1 cellular context compared by ENCODE assay signal in genomic region chr1:26695417-26696190, GRCh38.
TF ChIP-seq lines count a peak whose summit lies in the region.

ARID1A (plus strand) TSS chr1:26696015; CDS start chr1:26696404, 389 bp downstream.

TF ChIP-seq in K562, 482 proteins besides CTCF, POLR2A, EP300 and RAD21 (continued from another document and continues in another):
- TF ChIP-seq REST (CRISPR knock-in tag; IDR thresholded peaks at IDR 0.05; ENCODE audit: low read depth) = peak; percentile 89
- peak; percentile 52 for TF ChIP-seq BRD9 (IDR thresholded peaks at IDR 0.05; ENCODE audit: low read depth, partially characterized antibody)
- peak; percentile 79 for TF ChIP-seq RBM25 (IDR thresholded peaks at IDR 0.05; ENCODE audit: low read depth, low read length, severe bottlenecking)
- TF ChIP-seq ZHX1 (conservative IDR thresholded peaks at IDR 0.05; ENCODE audit: low read length) = 0 out of 2 replicates have a peak, but pooled peaks have one; percentile 45
- peak; percentile 90 for TF ChIP-seq ZNF740 (CRISPR knock-in tag; IDR thresholded peaks at IDR 0.05)
- TF ChIP-seq ZNF740 (tag; IDR thresholded peaks at IDR 0.05) = peak in 1 of 2 experiments; percentile 68; a peak in 1 of 4 replicates
- TF ChIP-seq ZNF140 (CRISPR knock-in tag; IDR thresholded peaks at IDR 0.05) = no peak
- TF ChIP-seq TFAP4 (CRISPR knock-in tag; IDR thresholded peaks at IDR 0.05; ENCODE audit: borderline replicate concordance) = peak; percentile 94
- TF ChIP-seq PTRF (tag; IDR thresholded peaks at IDR 0.05) = no peak
- 0 out of 2 replicates have a peak, but pooled peaks have one; percentile 55 for TF ChIP-seq CLOCK (CRISPR knock-in tag; IDR thresholded peaks at IDR 0.05; ENCODE audit: borderline replicate concordance)
- peak; percentile 90; the same call in 1 of the 2 replicates for TF ChIP-seq NR2C2 (CRISPR knock-in tag; IDR thresholded peaks at IDR 0.05)
- TF ChIP-seq NR2C2 (tag; IDR thresholded peaks at IDR 0.05) = peak; percentile 86
- no peak for TF ChIP-seq ZKSCAN3 (CRISPR knock-in tag; IDR thresholded peaks at IDR 0.05)
- peak; percentile 50; the same call in 1 of the 2 replicates for TF ChIP-seq DPF2 (IDR thresholded peaks at IDR 0.05)
- peak; percentile 98 for TF ChIP-seq TOE1 (IDR thresholded peaks at IDR 0.05; ENCODE audit: borderline replicate concordance)
- TF ChIP-seq TOE1 (CRISPR knock-in tag; IDR thresholded peaks at IDR 0.05; ENCODE audit: borderline replicate concordance, low read depth) = peak; percentile 95
- peak; percentile 90 for TF ChIP-seq SMAD3 (CRISPR knock-in tag; conservative IDR thresholded peaks at IDR 0.05)
- peak; percentile 64; the same call in 1 of the 2 replicates for TF ChIP-seq ZNF143 (CRISPR knock-in tag; IDR thresholded peaks at IDR 0.05)
- peak; percentile 78 for TF ChIP-seq SMAD1 (IDR thresholded peaks at IDR 0.05; ENCODE audit: low read depth, low read length, partially characterized antibody)
- peak; percentile 53; the same call in 1 of the 2 replicates for TF ChIP-seq MEF2D (tag; conservative IDR thresholded peaks at IDR 0.05; ENCODE audit: low read depth)
- TF ChIP-seq ZNF23 (CRISPR knock-in tag; IDR thresholded peaks at IDR 0.05) = peak; percentile 54; the same call in 1 of the 2 replicates
- no peak for TF ChIP-seq HMG20A (CRISPR knock-in tag; conservative IDR thresholded peaks at IDR 0.05)
- no peak for TF ChIP-seq CREB5 (CRISPR knock-in tag; IDR thresholded peaks at IDR 0.05)
- peak; percentile 96 for TF ChIP-seq ZFX (CRISPR knock-in tag; IDR thresholded peaks at IDR 0.05)
- peak; percentile 86; the same call in 1 of the 2 replicates for TF ChIP-seq ETV5 (CRISPR knock-in tag; IDR thresholded peaks at IDR 0.05; ENCODE audit: low read depth)
- TF ChIP-seq NFE2 (IDR thresholded peaks at IDR 0.05; ENCODE audit: low read depth) = no peak
- peak; percentile 88 for TF ChIP-seq RBBP5 (IDR thresholded peaks at IDR 0.05; ENCODE audit: borderline replicate concordance, insufficient read depth, low read length, poor library complexity, severe bottlenecking)
- peak; percentile 99 for TF ChIP-seq SP1 (CRISPR knock-in tag; IDR thresholded peaks at IDR 0.05)
- peak; percentile 71 for TF ChIP-seq ETS1 (conservative IDR thresholded peaks at IDR 0.05; ENCODE audit: control insufficient read depth, low read depth, low read length)
- TF ChIP-seq KDM5B (IDR thresholded peaks at IDR 0.05; ENCODE audit: insufficient replicate concordance, low read depth, low read length) = peak; percentile 84
- TF ChIP-seq SNRNP70 (optimal IDR thresholded peaks at IDR 0.05; ENCODE audit: low read depth, low read length) = no peak
- TF ChIP-seq FOSL1 (tag; conservative IDR thresholded peaks at IDR 0.05) = 0 out of 2 replicates have a peak, but pooled peaks have one; percentile 27
- no peak; the same call in 1 of the 2 replicates for TF ChIP-seq EGR1 (conservative IDR thresholded peaks at IDR 0.05)
- no peak for TF ChIP-seq PREB (CRISPR knock-in tag; IDR thresholded peaks at IDR 0.05)
- TF ChIP-seq HEY1 (CRISPR knock-in tag; IDR thresholded peaks at IDR 0.05; ENCODE audit: borderline replicate concordance) = peak; percentile 57; the same call in 1 of the 2 replicates
- TF ChIP-seq RFX1 (IDR thresholded peaks at IDR 0.05) = no peak
- peak; percentile 93 for TF ChIP-seq FOXM1 (IDR thresholded peaks at IDR 0.05; ENCODE audit: low read depth)
- peak; percentile 96 for TF ChIP-seq FOXM1 (CRISPR knock-in tag; IDR thresholded peaks at IDR 0.05; ENCODE audit: low read depth)
- TF ChIP-seq E2F3 (CRISPR knock-in tag; IDR thresholded peaks at IDR 0.05) = peak; percentile 95
- peak; percentile 88 for TF ChIP-seq NFRKB (IDR thresholded peaks at IDR 0.05; ENCODE audit: low read depth)
- no peak for TF ChIP-seq PTTG1 (tag; IDR thresholded peaks at IDR 0.05; ENCODE audit: low read depth)
- TF ChIP-seq ZNF444 (CRISPR knock-in tag; IDR thresholded peaks at IDR 0.05) = peak; percentile 98
- peak; percentile 74 for TF ChIP-seq JUN (IDR thresholded peaks at IDR 0.05; ENCODE audit: borderline replicate concordance, low read depth, low read length)
- TF ChIP-seq JUN (CRISPR knock-in tag; IDR thresholded peaks at IDR 0.05; ENCODE audit: borderline replicate concordance) = peak; percentile 90
- TF ChIP-seq ZBTB43 (CRISPR knock-in tag; IDR thresholded peaks at IDR 0.05) = peak; percentile 69; the same call in 1 of the 2 replicates
- peak; percentile 87 for TF ChIP-seq NR3C1 (CRISPR knock-in tag; IDR thresholded peaks at IDR 0.05)
- TF ChIP-seq HDAC6 (IDR thresholded peaks at IDR 0.05; ENCODE audit: low read depth, low read length) = no peak
- peak; percentile 36; the same call in 1 of the 2 replicates for TF ChIP-seq ILF3 (IDR thresholded peaks at IDR 0.05; ENCODE audit: borderline replicate concordance)
- no peak for TF ChIP-seq MYBL2 (IDR thresholded peaks at IDR 0.05; ENCODE audit: low read depth)
- no peak for TF ChIP-seq MYBL2 (CRISPR knock-in tag; IDR thresholded peaks at IDR 0.05; ENCODE audit: borderline replicate concordance)
- TF ChIP-seq HMG20B (CRISPR knock-in tag; IDR thresholded peaks at IDR 0.05) = no peak
- peak; percentile 72; the same call in 1 of the 2 replicates for TF ChIP-seq MTA1 (IDR thresholded peaks at IDR 0.05; ENCODE audit: borderline replicate concordance)
- peak; percentile 80; the same call in 1 of the 2 replicates for TF ChIP-seq CHCHD3 (CRISPR knock-in tag; IDR thresholded peaks at IDR 0.05)
- 0 out of 2 replicates have a peak, but pooled peaks have one; percentile 59 for TF ChIP-seq SRSF1 (IDR thresholded peaks at IDR 0.05; ENCODE audit: low read depth, low read length)
